8 cellular contexts compared by ENCODE assay signal in the genomic region with DNA sequence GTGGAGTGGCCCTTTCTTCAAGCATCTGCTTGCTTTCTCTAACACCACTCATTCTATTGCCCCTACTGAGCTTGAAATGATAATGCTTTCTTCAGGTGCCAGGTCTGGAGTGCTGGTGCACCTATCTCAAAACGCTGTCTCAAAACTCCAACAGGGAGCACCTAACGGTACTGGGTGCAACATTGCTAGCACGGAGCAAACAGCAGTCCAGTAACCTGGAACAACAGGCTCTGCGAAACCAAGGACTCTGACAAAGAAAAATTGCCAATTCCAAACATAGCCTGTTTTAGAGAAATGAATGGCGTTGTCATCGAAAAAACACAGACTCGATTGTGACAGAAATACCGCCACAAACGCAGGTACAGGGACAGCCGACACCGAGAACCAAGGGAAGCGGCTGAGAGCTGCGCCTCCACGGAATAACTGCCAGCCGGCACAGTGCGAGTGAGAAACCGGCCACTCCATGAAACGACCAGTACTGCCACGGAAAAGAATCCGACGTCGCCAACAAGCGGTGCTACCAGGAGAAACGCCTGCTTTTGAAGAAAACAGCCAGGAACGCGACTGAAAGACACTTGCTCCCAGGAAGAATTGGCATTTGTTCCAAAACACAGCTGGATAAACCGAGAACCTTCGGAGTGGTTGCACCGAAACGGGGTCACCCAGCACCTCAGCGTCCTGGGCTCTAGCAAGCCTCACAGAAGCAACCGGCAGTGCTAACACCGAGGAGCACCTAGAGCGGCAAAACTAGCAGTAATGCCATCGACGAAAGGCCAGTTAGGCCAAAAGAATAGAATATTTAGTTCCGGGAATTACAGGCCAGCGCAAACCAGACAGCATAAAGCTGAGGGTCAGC. TPM values are rescaled to one million over a fixed set of nuclear protein-coding genes. Genes with fewer than 3 reads are reported as not detected.
DNase-seq lines count a peak whose midpoint lies in the region; ATAC-seq, FAIRE-seq and TF ChIP-seq lines count a peak whose summit lies in the region.

No MANE protein-coding gene starts in this region.

- no peak overlapping the region for H2BK5ac ChIP-seq in mesendoderm (ENCODE audit: low read length)

- H3K56ac ChIP-seq in mesendoderm (ENCODE audit: low read length), result peak overlapping the region; percentile 71

- H2AK5ac ChIP-seq in mesendoderm (ENCODE audit: low read length), result no peak overlapping the region

- H3K9me3 ChIP-seq in vagina, result no peaks in the 10 kb centered on the region

- no peaks in the 10 kb centered on the region for H3K27me3 ChIP-seq in mesendoderm (ENCODE audit: insufficient read depth, low read length, poor library complexity)
- H3K27me3 ChIP-seq in vagina, result no peaks in the 10 kb centered on the region

- no peak for TF ChIP-seq CTCF in vagina (IDR thresholded peaks at IDR 0.05)

- H3K27me3 Mint-ChIP-seq in stimulated activated naive CD8-positive, alpha-beta T cell treated with anti-CD3 and anti-CD28 coated beads, Interleukin-15, Interleukin-2, amounts not matched to agents 100 ng/mL and 50 ng/mL, for 24 hours, result no peaks in the 10 kb centered on the region

- no peaks in the 10 kb centered on the region for H3K36me3 ChIP-seq in mesendoderm (ENCODE audit: control insufficient read depth, insufficient read depth, low read length)
- no peaks in the 10 kb centered on the region for H3K36me3 ChIP-seq in vagina

- H3K27ac ChIP-seq in mesendoderm (ENCODE audit: low read depth, low read length), result no peak overlapping the region
- peak overlapping the region; percentile 81 for H3K27ac ChIP-seq in vagina

- H3K4me1 ChIP-seq in mesendoderm (ENCODE audit: control insufficient read depth, low read depth, low read length), result peaks cover 7% of the 10 kb centered on the region
- no peaks in the 10 kb centered on the region for H3K4me1 ChIP-seq in vagina

- intact Hi-C loops in vagina (cut with DNase I), result loop anchor here (5.0 kb wide), 1 partner anchor 85 kb away; no protein-coding TSS in a partner anchor

- no peak for ATAC-seq in stimulated activated naive CD8-positive, alpha-beta T cell treated with anti-CD3 and anti-CD28 coated beads, Interleukin-15, Interleukin-2, amounts not matched to agents 100 U/mL and 50 U/mL, for 24 hours

- peak overlapping the region; percentile 91 for H3K4me3 Mint-ChIP-seq in stimulated activated naive CD8-positive, alpha-beta T cell treated with anti-CD3 and anti-CD28 coated beads, Interleukin-15, Interleukin-2, amounts not matched to agents 100 ng/mL and 50 ng/mL, for 24 hours

- H2BK15ac ChIP-seq in mesendoderm (replicated peaks; ENCODE audit: low read depth), result no peak overlapping the region

- H3K4me2 ChIP-seq in mesendoderm (ENCODE audit: low read length), result peak overlapping the region; percentile 5

- no peak overlapping the region for H3K23ac ChIP-seq in mesendoderm (ENCODE audit: low read length)

- H4K8ac ChIP-seq in mesendoderm (ENCODE audit: low read depth, low read length), result peak overlapping the region; percentile 57

- H3K4ac ChIP-seq in mesendoderm (ENCODE audit: low read depth, low read length), result peak overlapping the region; percentile 63

- no peak overlapping the region for H2BK120ac ChIP-seq in mesendoderm (ENCODE audit: low read depth, low read length)

- H3K9me3 Mint-ChIP-seq in stimulated activated naive CD8-positive, alpha-beta T cell treated with anti-CD3 and anti-CD28 coated beads, Interleukin-15, Interleukin-2, amounts not matched to agents 100 ng/mL and 50 ng/mL, for 24 hours, result no peaks in the 10 kb centered on the region

- no peaks in the 10 kb centered on the region for H3K36me3 Mint-ChIP-seq in stimulated activated naive CD8-positive, alpha-beta T cell treated with anti-CD3 and anti-CD28 coated beads, Interleukin-15, Interleukin-2, amounts not matched to agents 100 ng/mL and 50 ng/mL, for 24 hours (ENCODE audit: low read depth)

- DNase-seq in stimulated activated naive CD8-positive, alpha-beta T cell treated with anti-CD3 and anti-CD28 coated beads, Interleukin-15, Interleukin-2, amounts not matched to agents 100 U/mL and 50 U/mL, for 24 hours, result no peak
- DNase-seq in dedifferentiated amniotic fluid mesenchymal stem cell (ENCODE audit: extremely low spot score), result peak; percentile 36
- peak; percentile 58 for DNase-seq in mesendoderm
- DNase-seq in vagina (ENCODE audit: extremely low spot score in 2 of 2), result no peak
- DNase-seq in KG1 (lab: John Stamatoyannopoulos, UW), result no peak
- no peak for DNase-seq in nucleus accumbens (lab: John Stamatoyannopoulos, UW)
- no peak for DNase-seq in GM12892 (ENCODE audit: insufficient read length)

- peak overlapping the region; percentile 99 for H3K27ac Mint-ChIP-seq in stimulated activated naive CD8-positive, alpha-beta T cell treated with anti-CD3 and anti-CD28 coated beads, Interleukin-15, Interleukin-2, amounts not matched to agents 100 ng/mL and 50 ng/mL, for 24 hours

- peaks cover 2% of the 10 kb centered on the region for H3K79me1 ChIP-seq in mesendoderm (ENCODE audit: low read length)

- peak overlapping the region; percentile 41 for H3K9ac ChIP-seq in mesendoderm (ENCODE audit: low read length)

- peak overlapping the region; percentile 51 for H3K18ac ChIP-seq in mesendoderm (ENCODE audit: low read length)

- FAIRE-seq in GM12892 (lab: Jason Lieb, UNC), result no peak

- TF ChIP-seq POLR2A in vagina (IDR thresholded peaks at IDR 0.05), result no peak
- no peak for TF ChIP-seq POLR2A in GM12892 (IDR thresholded peaks at IDR 0.05; ENCODE audit: low read depth, low read length)

- no CpG with 5 or more reads among the region's 38 CpGs for WGBS in mesendoderm (ENCODE audit: extremely low coverage, insufficient coverage, low lambda C conversion rate)

- H4K5ac ChIP-seq in mesendoderm (ENCODE audit: low read length), result no peak overlapping the region

- peaks cover 2% of the 10 kb centered on the region for H3K79me2 ChIP-seq in mesendoderm (ENCODE audit: control insufficient read depth, insufficient read depth, low read length)

- H3K4me1 Mint-ChIP-seq in stimulated activated naive CD8-positive, alpha-beta T cell treated with anti-CD3 and anti-CD28 coated beads, Interleukin-15, Interleukin-2, amounts not matched to agents 100 ng/mL and 50 ng/mL, for 24 hours (ENCODE audit: low read depth), result peaks cover 56% of the 10 kb centered on the region

- H3K4me3 ChIP-seq in mesendoderm (ENCODE audit: low read length) (no peak overlapping the region), vagina (peak overlapping the region; percentile 36 to 41)

RNA-seq across cellular contexts. Expression of a gene that starts 3.0 kb away (rescaled TPM):
- 1.2 TPM for polyA plus RNA-seq in mesendoderm (2013, experiment 1 of 2)
- 1.2 TPM for polyA plus RNA-seq in mesendoderm (2013, experiment 2 of 2)
- 10.6 TPM for total RNA-seq in vagina
- polyA plus RNA-seq in GM12892 (2012; ENCODE audit: missing spikeins), result 0.95 TPM

Comparison
In these comparisons a context has a peak if more than half of its experiments do, and no peak if none do; other contexts are left out.
1. DNase-seq: peak in dedifferentiated amniotic fluid mesenchymal stem cell (single experiment) and mesendoderm (single experiment); none in stimulated activated naive CD8-positive, alpha-beta T cell treated with anti-CD3 and anti-CD28 coated beads, Interleukin-15, Interleukin-2, amounts not matched to agents 100 U/mL and 50 U/mL, for 24 hours (single experiment), vagina (0 of 2), KG1 (single experiment), nucleus accumbens (0 of 56) and GM12892 (single experiment).